In the genomic region with DNA sequence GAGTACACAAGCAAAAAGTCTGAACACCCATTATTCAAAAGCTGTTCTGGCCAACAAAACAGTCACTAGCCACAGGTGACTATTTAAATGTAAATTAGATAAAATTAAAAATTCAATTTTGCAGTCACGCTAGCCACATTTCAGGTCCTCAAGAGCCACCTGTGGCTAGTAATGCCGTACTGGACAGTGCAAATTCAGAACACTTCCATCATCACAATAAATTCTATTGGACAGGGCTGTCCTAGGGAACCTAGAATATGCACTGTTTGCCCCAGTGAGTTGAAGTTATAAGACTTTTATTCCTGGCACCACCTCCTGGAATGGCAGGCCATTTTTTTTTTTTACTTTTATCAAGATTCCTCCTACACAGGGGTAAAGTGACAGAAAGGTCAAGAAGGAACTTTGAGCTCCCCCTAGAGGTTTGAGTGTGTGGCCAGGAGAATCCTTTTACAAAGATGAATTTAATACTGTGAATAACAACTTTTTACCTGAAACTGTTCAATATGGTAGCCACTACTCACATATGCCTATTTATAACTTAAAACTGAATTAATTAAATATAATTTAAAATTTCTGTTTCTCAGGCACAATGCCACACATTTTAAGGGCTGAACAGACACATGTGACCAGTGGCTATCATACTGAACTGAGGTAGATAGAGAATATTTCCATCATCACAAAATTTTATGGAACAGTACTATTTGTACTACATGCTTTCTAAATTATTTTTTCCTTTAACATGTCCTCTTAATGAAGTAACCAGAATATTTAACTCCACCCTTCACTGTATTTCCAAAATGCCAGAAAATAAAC, we compare ENCODE assay signal across 8 cellular contexts. TPM values are rescaled to one million over a fixed set of nuclear protein-coding genes. Genes with fewer than 3 reads are reported as not detected.
DNase-seq lines count a peak whose midpoint lies in the region; ATAC-seq, FAIRE-seq and TF ChIP-seq lines count a peak whose summit lies in the region.

No MANE protein-coding gene starts in this region.

- H3F3A ChIP-seq in PC-3 (ENCODE audit: low read length, unreplicated experiment), result no peaks in the 10 kb centered on the region

- H3K27ac ChIP-seq in PC-3 (ENCODE audit: low read length) (no peak overlapping the region), dorsolateral prefrontal cortex (no peak overlapping the region)

- H4K20me1 ChIP-seq in PC-3 (ENCODE audit: low read length), result peaks cover 72% of the 10 kb centered on the region

- H3K27me3 ChIP-seq in PC-3 (ENCODE audit: low read length) (no peaks in the 10 kb centered on the region), dorsolateral prefrontal cortex (no peaks in the 10 kb centered on the region)

- no peak overlapping the region for H2AFZ ChIP-seq in PC-3 (ENCODE audit: low read length)

- peak overlapping the region; percentile 18; the same call in 1 of the 2 replicates for H3K4me2 ChIP-seq in PC-3 (ENCODE audit: low read length)

- CTCF ChIA-PET in PC-3 (lab: Charles Lee), result interaction anchor here (0.6 to 3.2 kb wide), 9 partner anchors 8 to 156 kb away, joined by 3 to 21 read pairs (median 4); no protein-coding TSS in a partner anchor

- no peak for FAIRE-seq in HTR-8/SVneo (lab: Jason Lieb, UNC)

- peaks cover 100% of the 10 kb centered on the region for H3K79me2 ChIP-seq in PC-3 (ENCODE audit: low read length)

- H3K9ac ChIP-seq in PC-3 (ENCODE audit: low read length), result no peak overlapping the region

- TF ChIP-seq CTCF in PC-3 (conservative IDR thresholded peaks at IDR 0.05; ENCODE audit: low read depth, low read length) (peak; percentile 88), dorsolateral prefrontal cortex (IDR thresholded peaks at IDR 0.05 in 54 of 56, conservative IDR thresholded peaks at IDR 0.05 in 2 of 56; ENCODE audit: low read depth in 1 of 56, partially characterized antibody in 56 of 56) (peak; percentile 33 to 75 (median 61)), mucosa of descending colon (IDR thresholded peaks at IDR 0.05) (peak; percentile 40)

- DNase-seq in CMK (ENCODE audit: low read depth) (peak; percentile 51), PC-3 (peak; percentile 82), dorsolateral prefrontal cortex (no peak), mucosa of descending colon (peak in 1 of 3 donors; percentile 64), HTR-8/SVneo (ENCODE audit: insufficient read length, low spot score) (no peak)
- no peak for DNase-seq in stimulated activated CD8-positive, alpha-beta memory T cell treated with anti-CD3 and anti-CD28 coated beads, Interleukin-4, amount 100 ng/mL, for 48 hours

- BruUV-seq in PC-3 (replicated peaks; lab: Mats Ljungman, UMichigan), result no TSS peak

- H3K36me3 ChIP-seq in PC-3 (ENCODE audit: low read depth, low read length) (no peaks in the 10 kb centered on the region), mucosa of descending colon (ENCODE audit: low read depth) (no peaks in the 10 kb centered on the region)

- no peak overlapping the region for H3K4me3 ChIP-seq in PC-3 (ENCODE audit: low read length)
- H3K4me3 ChIP-seq in dorsolateral prefrontal cortex, result no peak overlapping the region
- no peak overlapping the region for H3K4me3 ChIP-seq in mucosa of descending colon

- intact Hi-C loops in PC-3 (cut with micrococcal nuclease) (loop anchor here (1.0 to 10.0 kb wide), 3 partner anchors 30 to 124 kb away; no protein-coding TSS in a partner anchor), dorsolateral prefrontal cortex (cut with DNase I) (no loop called here), mucosa of descending colon (cut with DNase I, micrococcal nuclease) (no loop called here)

- POLR2A ChIA-PET in PC-3 (lab: Charles Lee; ENCODE audit: unreplicated experiment), result no interaction called here

- peak; percentile 64 for ATAC-seq in GM18868 (IDR thresholded peaks at IDR 0.05; ENCODE audit: unreplicated experiment)
- ATAC-seq in HG03432 (IDR thresholded peaks at IDR 0.05; ENCODE audit: unreplicated experiment), result peak; percentile 66
- ATAC-seq in PC-3, result peak; percentile 65
- ATAC-seq in mucosa of descending colon, result peak; percentile 64

- H3K9me3 ChIP-seq in PC-3 (ENCODE audit: low read length), result no peaks in the 10 kb centered on the region
- no peaks in the 10 kb centered on the region for H3K9me3 ChIP-seq in mucosa of descending colon

- H3K4me1 ChIP-seq in PC-3 (ENCODE audit: insufficient read depth, low read length), result peaks cover 42% of the 10 kb centered on the region
- H3K4me1 ChIP-seq in mucosa of descending colon (ENCODE audit: low read depth), result peaks cover 8% of the 10 kb centered on the region

- no peaks in the 10 kb centered on the region for H3K9me2 ChIP-seq in PC-3 (replicated peaks; ENCODE audit: low read length)

RNA-seq across cellular contexts. Expression of gene MSANTD2, which starts 6.5 kb away (rescaled TPM):
- 29.5 and 32.6 TPM in 2 replicates for total RNA-seq in PC-3 (2014; rRNA removed)
- total RNA-seq in dorsolateral prefrontal cortex, result 10 to 100 TPM in 119 of 120 experiments, 1 to 10 TPM in 1; 9.8 to 28.2 (median 17.7) TPM
- 10 to 100 TPM in 1 of 3 donors, 1 to 10 TPM in 2; 7.2 to 13.6 (median 8.4) TPM for total RNA-seq in mucosa of descending colon

RNA-seq across cellular contexts. Expression of gene ESAM, which starts 31.6 kb away (rescaled TPM):
- total RNA-seq in PC-3 (2014; rRNA removed), result 10.4 and 10.8 TPM in 2 replicates
- 10 to 100 TPM; 12.1 to 58.7 (median 20.9) TPM for total RNA-seq in dorsolateral prefrontal cortex
- total RNA-seq in mucosa of descending colon, result 10 to 100 TPM in 1 of 3 donors, 1 to 10 TPM in 2; 7.7 to 11.5 (median 8.4) TPM

RNA-seq across cellular contexts. Expression of gene VSIG2, which starts 41.6 kb away (rescaled TPM):
- not detected in 2 replicates for total RNA-seq in PC-3 (2014; rRNA removed)
- 1 to 10 TPM in 49 of 120 experiments, under 1 TPM in 55, not detected in 16; 0.41 to 2.6 (median 0.94) TPM for total RNA-seq in dorsolateral prefrontal cortex
- total RNA-seq in mucosa of descending colon, result 100 to 1,000 TPM in 2 of 3 donors, 10 to 100 TPM in 1; 78.6 to 268 (median 126) TPM

RNA-seq across cellular contexts. Expression of gene NRGN, which starts 53.9 kb away (rescaled TPM):
- 15.5 and 20.3 TPM in 2 replicates for total RNA-seq in PC-3 (2014; rRNA removed)
- 1,000 to 10,000 TPM in 103 of 120 experiments, 100 to 1,000 TPM in 17; 356 to 2,119 (median 1,378) TPM for total RNA-seq in dorsolateral prefrontal cortex
- total RNA-seq in mucosa of descending colon, result 1 to 10 TPM; 1.7 to 5.3 (median 2.0) TPM

Comparison
In these comparisons a context has a peak if more than half of its experiments do, and no peak if none do; other contexts are left out.
1. DNase-seq: peak in CMK (single experiment) and PC-3 (single experiment); none in dorsolateral prefrontal cortex (0 of 10), HTR-8/SVneo (single experiment) and stimulated activated CD8-positive, alpha-beta memory T cell treated with anti-CD3 and anti-CD28 coated beads, Interleukin-4, amount 100 ng/mL, for 48 hours (single experiment).
2. RNA of gene VSIG2, which starts 41.6 kb away (total RNA-seq): 78.6 to 268 TPM in mucosa of descending colon; 0.41 to 2.6 TPM in dorsolateral prefrontal cortex and not detected in PC-3; every median in the first group is over 10 times any median in the second.
3. Peak in every context shown above with its lines, with median percentiles within 50 percentile points of each other: ATAC-seq and CTCF ChIP-seq.